In the genomic region with DNA sequence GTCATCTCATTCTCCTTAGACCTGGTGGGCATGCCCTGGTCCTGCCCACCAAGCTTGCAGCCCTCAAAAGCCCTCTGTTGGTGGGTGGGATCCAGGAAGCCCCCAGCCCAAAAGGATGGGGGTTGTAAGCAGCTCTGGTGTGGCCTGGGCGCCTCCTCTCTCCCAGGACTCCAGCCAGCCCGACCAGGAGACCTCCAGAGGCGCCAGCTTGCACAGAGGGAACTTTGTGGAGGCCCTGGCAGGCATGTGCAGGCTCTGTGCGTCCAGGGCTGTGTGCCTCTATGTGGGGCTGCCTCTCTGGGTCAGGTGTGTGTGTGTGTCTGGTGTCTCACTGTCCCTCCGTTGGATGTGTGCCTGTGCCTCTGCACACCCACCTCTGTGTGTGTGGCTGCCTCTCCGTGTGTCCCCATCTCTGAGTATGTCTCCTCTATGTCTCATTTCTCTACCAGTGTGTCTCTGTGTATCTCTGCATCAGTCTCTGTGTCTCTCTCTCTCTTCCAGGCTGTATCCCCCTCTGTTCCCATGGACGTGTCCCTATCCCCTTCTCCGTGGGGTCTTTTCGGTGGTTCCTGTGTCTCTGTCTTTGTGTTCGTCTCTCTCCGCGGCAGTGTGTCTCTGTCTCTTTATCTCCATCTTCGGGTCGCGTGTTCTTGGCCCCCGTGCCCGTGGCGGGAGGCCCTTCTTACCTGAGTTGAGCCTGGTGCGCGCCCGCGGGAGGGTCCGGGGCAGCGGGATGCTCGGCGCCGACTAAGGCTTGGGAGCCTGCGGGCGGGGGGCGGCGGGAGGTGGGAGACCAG, we compare ENCODE assay signal across 8 cellular contexts. TPM values are rescaled to one million over a fixed set of nuclear protein-coding genes. Genes with fewer than 3 reads are reported as not detected.
A peak's percentile ranks its signal among the peaks of the same experiment; 100 is the strongest.
DNase-seq lines count a peak whose midpoint lies in the region; ATAC-seq and TF ChIP-seq lines count a peak whose summit lies in the region.

No MANE protein-coding gene starts in this region.

- ATAC-seq in GM19452 (IDR thresholded peaks at IDR 0.05; ENCODE audit: unreplicated experiment) (peak; percentile 6), GM21423 (IDR thresholded peaks at IDR 0.05; ENCODE audit: unreplicated experiment) (no peak)

- POLR2A ChIA-PET in PC-9 (lab: Charles Lee; ENCODE audit: unreplicated experiment), result no interaction called here

- TF ChIP-seq POLR2A in esophagus muscularis mucosa (IDR thresholded peaks at IDR 0.05; ENCODE audit: low read depth), result no peak

- DNase-seq in PC-9 (no peak), esophagus muscularis mucosa (ENCODE audit: extremely low spot score) (no peak), NCI-H2081 (lab: John Stamatoyannopoulos, UW) (no peak), superior temporal gyrus (ENCODE audit: extremely low spot score) (no peak), GM03348 (ENCODE audit: low spot score) (no peak)

- H3K27me3 ChIP-seq in PC-9 (ENCODE audit: insufficient read depth, low read depth), result peaks cover 17% of the 10 kb centered on the region; the same call in 1 of the 2 replicates
- H3K27me3 ChIP-seq in esophagus muscularis mucosa, result no peaks in the 10 kb centered on the region
- no peaks in the 10 kb centered on the region for H3K27me3 ChIP-seq in parathyroid adenoma (ENCODE audit: control insufficient read depth, insufficient read depth, low read length)

- no peaks in the 10 kb centered on the region for H3K36me3 ChIP-seq in PC-9 (ENCODE audit: low read depth)
- H3K36me3 ChIP-seq in esophagus muscularis mucosa, result no peaks in the 10 kb centered on the region
- no peaks in the 10 kb centered on the region for H3K36me3 ChIP-seq in parathyroid adenoma (ENCODE audit: control insufficient read depth, insufficient read depth, low read length)

- H3K4me2 ChIP-seq in PC-9 (peak overlapping the region; percentile 67), parathyroid adenoma (ENCODE audit: low read length) (peak overlapping the region; percentile 66)

- no peaks in the 10 kb centered on the region for H3K4me1 ChIP-seq in PC-9 (replicated peaks; ENCODE audit: insufficient read depth)
- H3K4me1 ChIP-seq in esophagus muscularis mucosa, result peaks cover 8 to 16% (median 15%) of the 10 kb centered on the region in 4 donors
- peaks cover 5% of the 10 kb centered on the region for H3K4me1 ChIP-seq in parathyroid adenoma

- BruUV-seq in PC-9 (replicated peaks; lab: Mats Ljungman, UMichigan), result no TSS peak

- no peak for TF ChIP-seq CTCF in PC-9 (conservative IDR thresholded peaks at IDR 0.05)
- no peak for TF ChIP-seq CTCF in esophagus muscularis mucosa (IDR thresholded peaks at IDR 0.05)
- TF ChIP-seq CTCF in parathyroid adenoma (IDR thresholded peaks at IDR 0.05), result no peak

- no peak overlapping the region for H3K9ac ChIP-seq in parathyroid adenoma

- no peak for TF ChIP-seq EP300 in esophagus muscularis mucosa (IDR thresholded peaks at IDR 0.05)

- no peaks in the 10 kb centered on the region for H3F3A ChIP-seq in PC-9 (ENCODE audit: insufficient read depth, low read depth)

- WGBS in esophagus muscularis mucosa, result 28% methylated on average over 22 of the region's 31 CpGs

- intact Hi-C loops in PC-9 (cut with micrococcal nuclease; ENCODE audit: unreplicated experiment) (no loop called here), esophagus muscularis mucosa (cut with DNase I) (no loop called here)

- CTCF ChIA-PET in PC-9 (lab: Charles Lee), result no interaction called here

- no peaks in the 10 kb centered on the region for H3K79me2 ChIP-seq in PC-9 (ENCODE audit: low read depth)
- no peaks in the 10 kb centered on the region for H3K79me2 ChIP-seq in parathyroid adenoma

- H2AFZ ChIP-seq in PC-9 (no peak overlapping the region), parathyroid adenoma (peak overlapping the region; percentile 89)

- no peaks in the 10 kb centered on the region for H4K20me1 ChIP-seq in PC-9 (ENCODE audit: insufficient read depth)

- H3K4me3 ChIP-seq in PC-9 (peak overlapping the region; percentile 35; the same call in 1 of the 2 replicates), esophagus muscularis mucosa (peak overlapping the region; percentile 56 to 64 (median 62)), parathyroid adenoma (ENCODE audit: low read depth, low read length) (peak overlapping the region; percentile 53)

- H3K27ac ChIP-seq in PC-9, result no peak overlapping the region
- peak overlapping the region; percentile 34 to 58 (median 54) for H3K27ac ChIP-seq in esophagus muscularis mucosa (replicated peaks in 1 of 4)
- no peak overlapping the region for H3K27ac ChIP-seq in parathyroid adenoma

- H3K9me2 ChIP-seq in PC-9 (ENCODE audit: insufficient read depth), result no peaks in the 10 kb centered on the region

- H3K9me3 ChIP-seq in PC-9 (ENCODE audit: insufficient read depth, low read depth) (no peaks in the 10 kb centered on the region), esophagus muscularis mucosa (no peaks in the 10 kb centered on the region), parathyroid adenoma (ENCODE audit: control insufficient read depth, low read length) (no peaks in the 10 kb centered on the region)

RNA-seq across cellular contexts. Expression of gene ENHO, which starts 0.5 kb away (rescaled TPM):
- total RNA-seq in PC-9 (2021) (not detected in 2 replicates), esophagus muscularis mucosa (1 to 10 TPM in 2 of 4 donors, under 1 TPM in 1, not detected in 1; 0.50 to 2.0 (median 1.1) TPM)

Comparison
In these comparisons a context has a peak if more than half of its experiments do, and no peak if none do; other contexts are left out.
1. H3K27ac ChIP-seq: peak in esophagus muscularis mucosa (4 of 4); none in PC-9 (single experiment) and parathyroid adenoma (single experiment).
2. Peak in every context shown above with its lines, with median percentiles within 50 percentile points of each other: H3K4me3 ChIP-seq.